ENCODE assay signal across 2 cellular contexts in the genomic region with DNA sequence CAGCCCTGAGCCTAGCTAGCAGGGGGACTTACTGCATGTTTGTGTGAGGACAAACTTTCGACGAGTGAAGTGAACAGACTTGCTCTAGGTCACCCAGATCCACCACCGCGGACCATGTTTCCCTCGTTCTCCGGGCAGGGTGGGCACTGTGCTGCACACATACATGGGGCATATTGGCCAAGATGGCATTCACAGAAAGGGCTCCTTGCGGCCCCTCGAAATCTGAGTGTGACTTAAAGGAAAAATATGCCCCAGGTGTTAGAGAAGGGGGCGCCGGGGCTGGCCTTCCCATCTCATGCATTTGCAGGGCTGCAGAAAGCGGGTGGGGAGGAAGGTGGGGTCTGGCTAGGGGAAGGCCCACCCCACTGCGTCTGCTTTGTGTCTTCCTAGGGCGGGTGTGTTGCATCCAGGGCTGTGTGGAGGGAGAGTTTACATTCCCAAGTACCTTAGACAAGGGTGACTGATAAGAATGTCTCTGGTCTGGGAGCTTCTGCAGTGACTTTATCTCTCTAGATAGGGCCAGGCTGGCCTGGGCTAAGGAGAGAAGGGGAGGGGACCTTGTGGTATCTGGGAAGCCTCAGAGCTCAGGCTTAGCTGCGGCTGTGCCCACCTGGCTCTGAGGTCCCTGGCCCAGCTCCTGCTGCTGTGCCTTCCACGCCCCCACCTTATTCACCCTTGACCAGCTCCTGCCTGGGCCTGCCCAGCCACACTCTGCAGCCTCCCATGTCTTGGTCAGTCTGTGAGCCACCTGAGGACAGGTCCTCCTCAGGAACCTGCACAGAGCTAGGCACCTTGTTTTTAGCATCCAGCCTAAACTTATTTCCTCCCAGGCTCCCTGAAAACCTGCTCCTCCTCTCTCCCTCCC.
A peak's percentile ranks its signal among the peaks of the same experiment; 100 is the strongest.
TF ChIP-seq lines count a peak whose summit lies in the region.

No MANE protein-coding gene starts in this region.

TF ChIP-seq in K562, 482 proteins besides CTCF, POLR2A, EP300 and RAD21:
- TF ChIP-seq ARID1B (IDR thresholded peaks at IDR 0.05) (0 out of 2 replicates have a peak, but pooled peaks have one; percentile 11), CBFA2T2 (conservative IDR thresholded peaks at IDR 0.05) (peak; percentile 30; the same call in 1 of the 2 replicates), DNMT1 (IDR thresholded peaks at IDR 0.05) (no peak), CBFA2T3 (IDR thresholded peaks at IDR 0.05) (peak; percentile 53; the same call in 1 of the 2 replicates), SMARCA4 (IDR thresholded peaks at IDR 0.05) (0 out of 2 replicates have a peak, but pooled peaks have one; percentile 11), ZNF121 (CRISPR knock-in tag; conservative IDR thresholded peaks at IDR 0.05) (no peak), RCOR1 (IDR thresholded peaks at IDR 0.05; ENCODE audit: borderline replicate concordance in 1 of 2, low read depth in 2 of 2, low read length in 2 of 2) (peak in 1 of 2 experiments; percentile 21; a peak in 1 of 4 replicates), CTBP1 (IDR thresholded peaks at IDR 0.05; ENCODE audit: borderline replicate concordance) (peak; percentile 47; the same call in 1 of the 2 replicates), TEAD1 (CRISPR knock-in tag; IDR thresholded peaks at IDR 0.05) (0 out of 4 replicates have a peak, but pooled peaks of 1 of the 2 experiments have one; percentile 9)
- TF ChIP-seq, protein P1, sequence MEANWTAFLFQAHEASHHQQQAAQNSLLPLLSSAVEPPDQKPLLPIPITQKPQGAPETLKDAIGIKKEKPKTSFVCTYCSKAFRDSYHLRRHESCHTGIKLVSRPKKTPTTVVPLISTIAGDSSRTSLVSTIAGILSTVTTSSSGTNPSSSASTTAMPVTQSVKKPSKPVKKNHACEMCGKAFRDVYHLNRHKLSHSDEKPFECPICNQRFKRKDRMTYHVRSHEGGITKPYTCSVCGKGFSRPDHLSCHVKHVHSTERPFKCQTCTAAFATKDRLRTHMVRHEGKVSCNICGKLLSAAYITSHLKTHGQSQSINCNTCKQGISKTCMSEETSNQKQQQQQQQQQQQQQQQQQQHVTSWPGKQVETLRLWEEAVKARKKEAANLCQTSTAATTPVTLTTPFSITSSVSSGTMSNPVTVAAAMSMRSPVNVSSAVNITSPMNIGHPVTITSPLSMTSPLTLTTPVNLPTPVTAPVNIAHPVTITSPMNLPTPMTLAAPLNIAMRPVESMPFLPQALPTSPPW (CRISPR knock-in tag; IDR thresholded peaks at IDR 0.05): peak; percentile 43; the same call in 1 of the 2 replicates
TF ChIP-seq in K562: peak in this region for 8.

TF ChIP-seq in HEK293T, 16 proteins besides CTCF, POLR2A, EP300 and RAD21:
- TF ChIP-seq LEF1 (IDR thresholded peaks at IDR 0.05; ENCODE audit: borderline replicate concordance): no peak
- TF ChIP-seq, protein P2, sequence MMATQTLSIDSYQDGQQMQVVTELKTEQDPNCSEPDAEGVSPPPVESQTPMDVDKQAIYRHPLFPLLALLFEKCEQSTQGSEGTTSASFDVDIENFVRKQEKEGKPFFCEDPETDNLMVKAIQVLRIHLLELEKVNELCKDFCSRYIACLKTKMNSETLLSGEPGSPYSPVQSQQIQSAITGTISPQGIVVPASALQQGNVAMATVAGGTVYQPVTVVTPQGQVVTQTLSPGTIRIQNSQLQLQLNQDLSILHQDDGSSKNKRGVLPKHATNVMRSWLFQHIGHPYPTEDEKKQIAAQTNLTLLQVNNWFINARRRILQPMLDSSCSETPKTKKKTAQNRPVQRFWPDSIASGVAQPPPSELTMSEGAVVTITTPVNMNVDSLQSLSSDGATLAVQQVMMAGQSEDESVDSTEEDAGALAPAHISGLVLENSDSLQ (IDR thresholded peaks at IDR 0.05): no peak
- TF ChIP-seq FOXA1 (IDR thresholded peaks at IDR 0.05): no peak
